ENCODE assay signal across 8 cellular contexts in genomic region chr7:105581066-105581811, GRCh38. TPM values are rescaled to one million over a fixed set of nuclear protein-coding genes. Genes with fewer than 3 reads are reported as not detected.
DNase-seq lines count a peak whose midpoint lies in the region; ATAC-seq and TF ChIP-seq lines count a peak whose summit lies in the region.

EFCAB10 (minus strand) TSS chr7:105581493; CDS start chr7:105581463, 30 bp downstream.

- H3K36me3 ChIP-seq in PC-3 (ENCODE audit: low read depth, low read length) = no peaks in the 10 kb centered on the region
- H3K36me3 ChIP-seq in prostate gland = no peaks in the 10 kb centered on the region

- H3K9me3 ChIP-seq in PC-3 (ENCODE audit: low read length) (no peaks in the 10 kb centered on the region), right cardiac atrium (ENCODE audit: control insufficient read depth, low read length) (no peaks in the 10 kb centered on the region), prostate gland (no peaks in the 10 kb centered on the region)

- no peak within 1 kb of the TSS for H3K9ac ChIP-seq in PC-3 (ENCODE audit: low read length)

- H3K79me2 ChIP-seq in PC-3 (ENCODE audit: low read length) = no peaks in the 10 kb centered on the region

- H3K27me3 ChIP-seq in PC-3 (ENCODE audit: low read length) = no peaks in the 10 kb centered on the region
- no peaks in the 10 kb centered on the region for H3K27me3 ChIP-seq in right cardiac atrium (ENCODE audit: control insufficient read depth, insufficient read depth)
- no peaks in the 10 kb centered on the region for H3K27me3 ChIP-seq in prostate gland (replicated peaks; ENCODE audit: insufficient read depth)

- H3K4me1 ChIP-seq in PC-3 (ENCODE audit: insufficient read depth, low read length) = 0 out of 2 replicates have a peak, but pooled peaks cover 5% of the 10 kb centered on the region
- peaks cover 4% of the 10 kb centered on the region for H3K4me1 ChIP-seq in right cardiac atrium (ENCODE audit: control insufficient read depth, insufficient read depth, low read length)
- no peaks in the 10 kb centered on the region for H3K4me1 ChIP-seq in prostate gland (replicated peaks)

- H3F3A ChIP-seq in PC-3 (ENCODE audit: low read length, unreplicated experiment) = no peaks in the 10 kb centered on the region

- no peaks in the 10 kb centered on the region for H3K9me2 ChIP-seq in PC-3 (replicated peaks; ENCODE audit: low read length)

- no peak within 1 kb of the TSS for H3K4me2 ChIP-seq in PC-3 (ENCODE audit: low read length)

- peak within 1 kb of the TSS; percentile 57; the same call in 1 of the 2 replicates for H2AFZ ChIP-seq in PC-3 (ENCODE audit: low read length)

- 10% methylated on average over 36 of the region's 36 CpGs for WGBS in right cardiac atrium
- WGBS in prostate gland = 12% methylated on average over 36 of the region's 36 CpGs

- no TSS peak for BruUV-seq in PC-3 (replicated peaks; lab: Mats Ljungman, UMichigan)

- H3K27ac ChIP-seq in PC-3 (ENCODE audit: low read length) = no peak within 1 kb of the TSS
- H3K27ac ChIP-seq in right cardiac atrium (ENCODE audit: low read length) = no peak within 1 kb of the TSS
- no peak within 1 kb of the TSS for H3K27ac ChIP-seq in prostate gland

- H4K20me1 ChIP-seq in PC-3 (ENCODE audit: low read length) = no peaks in the 10 kb centered on the region

- no peak for DNase-seq in AG04449 (ENCODE audit: low read depth, low spot score)
- no peak for DNase-seq in PC-3
- DNase-seq in amniotic epithelial cell (ENCODE audit: low read depth) = peak; percentile 29
- DNase-seq in right cardiac atrium = peak; percentile 49 to 76 (median 69)
- DNase-seq in prostate gland (ENCODE audit: low spot score) = peak; percentile 26
- DNase-seq in NOMO-1 treated with dmso at 0.1 percent for 144 hours (lab: John Stamatoyannopoulos, UW; ENCODE audit: unreplicated experiment) = no peak

- CTCF ChIA-PET in AG04449 (lab: Yijun Ruan, JAX) = interaction anchor here (0.6 to 1.3 kb wide), 7 partner anchors 8 to 719 kb away, joined by 3 to 8 read pairs (median 5); partner anchors contain the start of gene RINT1
- CTCF ChIA-PET in PC-3 (lab: Charles Lee) = no interaction called here

- intact Hi-C loops in PC-3 (cut with micrococcal nuclease) = loop anchor here (10.0 kb wide), 1 partner anchor 86 kb away; no protein-coding TSS in a partner anchor
- intact Hi-C loops in right cardiac atrium (cut with DNase I) = no loop called here
- intact Hi-C loops in prostate gland (cut with DNase I) = no loop called here

- POLR2A ChIA-PET in AG04449 (lab: Yijun Ruan, JAX) (interaction anchor here (0.6 to 1.1 kb wide), 2 partner anchors 49 to 662 kb away, joined by 3 to 4 read pairs; partner anchors contain the start of gene RINT1), PC-3 (lab: Charles Lee; ENCODE audit: unreplicated experiment) (interaction anchor here (0.6 kb wide), 1 partner anchor 13 kb away, joined by 3 read pairs; no protein-coding TSS in a partner anchor)

- ATAC-seq in GM18870 (IDR thresholded peaks at IDR 0.05; ENCODE audit: unreplicated experiment) (peak; percentile 61), HG03135 (IDR thresholded peaks at IDR 0.05; ENCODE audit: unreplicated experiment) (peak; percentile 80), PC-3 (no peak; the same call in 1 of the 2 replicates), right cardiac atrium (peak; percentile 68 to 73)

- H3K4me3 ChIP-seq in AG04449 (ENCODE audit: low read depth, low read length) (peak within 1 kb of the TSS; percentile 55), PC-3 (ENCODE audit: low read length) (no peak within 1 kb of the TSS), right cardiac atrium (ENCODE audit: low read length) (peak within 1 kb of the TSS; percentile 39), prostate gland (no peak within 1 kb of the TSS)

- no peak for TF ChIP-seq CTCF in AG04449 (IDR thresholded peaks at IDR 0.05; ENCODE audit: insufficient read depth, low read length, missing control alignments)
- no peak for TF ChIP-seq CTCF in PC-3 (conservative IDR thresholded peaks at IDR 0.05; ENCODE audit: low read depth, low read length)
- TF ChIP-seq CTCF in prostate gland (IDR thresholded peaks at IDR 0.05) = no peak

- TF ChIP-seq POLR2A in prostate gland (IDR thresholded peaks at IDR 0.05) = no peak

RNA-seq across cellular contexts. Expression of gene EFCAB10, which starts in this region (rescaled TPM):
- total RNA-seq in PC-3 (2014; rRNA removed) (0.18 TPM in 1 of 2 replicates, not detected in the other), right cardiac atrium (not detected), prostate gland (1 to 10 TPM in 1 of 2 donors, not detected in 1; 6.4 TPM)
- polyA plus RNA-seq in right cardiac atrium = not detected

Comparison
In these comparisons a context has a peak if more than half of its experiments do, and no peak if none do; other contexts are left out.
1. Peak in DNase-seq, ATAC-seq and H3K4me3 ChIP-seq in right cardiac atrium; RNA of the gene not detected or under 1 TPM.
2. DNase-seq: peak in amniotic epithelial cell (single experiment) and prostate gland (single experiment); none in AG04449 (single experiment), PC-3 (single experiment) and NOMO-1 treated with dmso at 0.1 percent for 144 hours (single experiment).